In the genomic region with DNA sequence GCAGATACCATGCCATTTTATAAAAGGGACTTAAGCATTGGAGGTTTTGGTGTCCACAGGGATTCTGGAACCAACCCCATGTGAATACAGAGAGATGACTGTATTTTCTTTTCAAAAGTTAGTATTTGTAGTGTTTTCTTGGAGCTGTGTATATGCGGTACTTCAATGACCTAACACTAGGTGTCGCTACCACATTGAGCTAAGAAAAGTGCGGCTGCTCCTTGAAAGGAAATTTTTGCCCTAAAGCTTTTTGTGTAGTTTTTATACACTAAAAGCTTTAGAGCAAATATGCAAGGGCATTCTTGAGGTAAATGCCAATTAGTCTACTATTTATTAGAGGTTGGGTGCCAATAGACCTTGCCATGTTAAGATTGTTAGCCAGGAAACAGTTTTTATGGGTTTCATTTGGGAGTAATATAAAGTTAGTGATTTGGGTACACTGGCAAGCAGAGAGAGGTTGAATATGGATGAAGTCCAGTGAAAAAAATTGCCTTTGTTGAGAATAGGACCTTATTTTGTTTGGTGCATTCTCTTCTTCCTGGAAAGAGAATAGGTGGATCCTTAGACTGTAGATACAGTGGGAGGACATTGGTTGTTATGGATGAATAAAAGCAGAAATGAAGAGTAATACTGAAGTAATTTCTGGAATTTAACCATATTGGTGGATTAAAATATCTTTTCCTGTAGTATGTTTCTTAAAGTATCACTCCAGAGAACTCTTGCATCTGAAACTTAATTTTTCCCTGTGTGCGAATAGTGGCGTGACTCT, we compare ENCODE assay signal across 8 cellular contexts. TPM values are rescaled to one million over a fixed set of nuclear protein-coding genes. Genes with fewer than 3 reads are reported as not detected.
DNase-seq lines count a peak whose midpoint lies in the region; ATAC-seq and TF ChIP-seq lines count a peak whose summit lies in the region.

No MANE protein-coding gene starts in this region.

- peak; percentile 44 for DNase-seq in A172 (ENCODE audit: low spot score)
- DNase-seq in NCI-H1105 (lab: John Stamatoyannopoulos, UW), result peak; percentile 19
- no peak for DNase-seq in chondrocyte (ENCODE audit: low spot score)
- no peak for DNase-seq in left lobe of liver (ENCODE audit: low spot score)
- DNase-seq in stimulated activated effector memory CD8-positive, alpha-beta T cell treated with anti-CD3 and anti-CD28 coated beads, Interleukin-12 subunit alpha, Interleukin-12 subunit beta, amount 100 ng/mL, for 72 hours (ENCODE audit: low spot score in 2 of 2), result peak; percentile 18 to 55
- no peak for DNase-seq in GOT3 (lab: John Stamatoyannopoulos, UW)

- H3K27me3 Mint-ChIP-seq in chondrocyte (ENCODE audit: low read depth), result no peaks in the 10 kb centered on the region

- ATAC-seq in SK-N-SH treated with all-trans-retinoic acid at 6 μM for 48 hours (peak; percentile 94), left lobe of liver (peak; percentile 87)
- no peak for ATAC-seq in stimulated activated effector memory CD8-positive, alpha-beta T cell treated with anti-CD3 and anti-CD28 coated beads, Interleukin-12 subunit alpha, Interleukin-12 subunit beta, amount 100 ng/mL, for 72 hours

- peak overlapping the region; percentile 8 for H3K27ac Mint-ChIP-seq in chondrocyte (ENCODE audit: unreplicated experiment)
- no peak overlapping the region for H3K27ac Mint-ChIP-seq in stimulated activated effector memory CD8-positive, alpha-beta T cell treated with anti-CD3 and anti-CD28 coated beads, Interleukin-12 subunit alpha, Interleukin-12 subunit beta, amount 100 ng/mL, for 72 hours

- H3K4me1 Mint-ChIP-seq in chondrocyte (ENCODE audit: low read depth), result peaks cover 12% of the 10 kb centered on the region
- peaks cover 5% of the 10 kb centered on the region for H3K4me1 Mint-ChIP-seq in stimulated activated effector memory CD8-positive, alpha-beta T cell treated with anti-CD3 and anti-CD28 coated beads, Interleukin-12 subunit alpha, Interleukin-12 subunit beta, amount 100 ng/mL, for 72 hours

- TF ChIP-seq CTCF in GM12801 (IDR thresholded peaks at IDR 0.05; ENCODE audit: extremely low read depth, insufficient read length), result peak; percentile 31
- peak; percentile 97 for TF ChIP-seq CTCF in chondrocyte (IDR thresholded peaks at IDR 0.05)

- no peaks in the 10 kb centered on the region for H3K36me3 Mint-ChIP-seq in chondrocyte (ENCODE audit: low read depth)
- no peaks in the 10 kb centered on the region for H3K36me3 Mint-ChIP-seq in stimulated activated effector memory CD8-positive, alpha-beta T cell treated with anti-CD3 and anti-CD28 coated beads, Interleukin-12 subunit alpha, Interleukin-12 subunit beta, amount 100 ng/mL, for 72 hours

- no peaks in the 10 kb centered on the region for H3K9me3 Mint-ChIP-seq in chondrocyte (ENCODE audit: low read depth)
- H3K9me3 Mint-ChIP-seq in stimulated activated effector memory CD8-positive, alpha-beta T cell treated with anti-CD3 and anti-CD28 coated beads, Interleukin-12 subunit alpha, Interleukin-12 subunit beta, amount 100 ng/mL, for 72 hours, result no peaks in the 10 kb centered on the region

- no peak overlapping the region for H3K4me3 Mint-ChIP-seq in chondrocyte (ENCODE audit: unreplicated experiment)
- H3K4me3 Mint-ChIP-seq in stimulated activated effector memory CD8-positive, alpha-beta T cell treated with anti-CD3 and anti-CD28 coated beads, Interleukin-12 subunit alpha, Interleukin-12 subunit beta, amount 100 ng/mL, for 72 hours, result no peak overlapping the region

TF ChIP-seq in SK-N-SH treated with all-trans-retinoic acid at 6 μM for 48 hours, 23 proteins besides CTCF, POLR2A, EP300 and RAD21:
- TF ChIP-seq PPARA (CRISPR knock-in tag; IDR thresholded peaks at IDR 0.05; ENCODE audit: borderline replicate concordance), result no peak
- no peak for TF ChIP-seq ZNF8 (CRISPR knock-in tag; IDR thresholded peaks at IDR 0.05)
- no peak for TF ChIP-seq BACH2 (CRISPR knock-in tag; IDR thresholded peaks at IDR 0.05; ENCODE audit: borderline replicate concordance)
- no peak for TF ChIP-seq ESRRG (CRISPR knock-in tag; IDR thresholded peaks at IDR 0.05)
- no peak for TF ChIP-seq GLIS3 (CRISPR knock-in tag; IDR thresholded peaks at IDR 0.05)
- TF ChIP-seq ZNF70 (CRISPR knock-in tag; IDR thresholded peaks at IDR 0.05), result no peak
- TF ChIP-seq, protein P1, sequence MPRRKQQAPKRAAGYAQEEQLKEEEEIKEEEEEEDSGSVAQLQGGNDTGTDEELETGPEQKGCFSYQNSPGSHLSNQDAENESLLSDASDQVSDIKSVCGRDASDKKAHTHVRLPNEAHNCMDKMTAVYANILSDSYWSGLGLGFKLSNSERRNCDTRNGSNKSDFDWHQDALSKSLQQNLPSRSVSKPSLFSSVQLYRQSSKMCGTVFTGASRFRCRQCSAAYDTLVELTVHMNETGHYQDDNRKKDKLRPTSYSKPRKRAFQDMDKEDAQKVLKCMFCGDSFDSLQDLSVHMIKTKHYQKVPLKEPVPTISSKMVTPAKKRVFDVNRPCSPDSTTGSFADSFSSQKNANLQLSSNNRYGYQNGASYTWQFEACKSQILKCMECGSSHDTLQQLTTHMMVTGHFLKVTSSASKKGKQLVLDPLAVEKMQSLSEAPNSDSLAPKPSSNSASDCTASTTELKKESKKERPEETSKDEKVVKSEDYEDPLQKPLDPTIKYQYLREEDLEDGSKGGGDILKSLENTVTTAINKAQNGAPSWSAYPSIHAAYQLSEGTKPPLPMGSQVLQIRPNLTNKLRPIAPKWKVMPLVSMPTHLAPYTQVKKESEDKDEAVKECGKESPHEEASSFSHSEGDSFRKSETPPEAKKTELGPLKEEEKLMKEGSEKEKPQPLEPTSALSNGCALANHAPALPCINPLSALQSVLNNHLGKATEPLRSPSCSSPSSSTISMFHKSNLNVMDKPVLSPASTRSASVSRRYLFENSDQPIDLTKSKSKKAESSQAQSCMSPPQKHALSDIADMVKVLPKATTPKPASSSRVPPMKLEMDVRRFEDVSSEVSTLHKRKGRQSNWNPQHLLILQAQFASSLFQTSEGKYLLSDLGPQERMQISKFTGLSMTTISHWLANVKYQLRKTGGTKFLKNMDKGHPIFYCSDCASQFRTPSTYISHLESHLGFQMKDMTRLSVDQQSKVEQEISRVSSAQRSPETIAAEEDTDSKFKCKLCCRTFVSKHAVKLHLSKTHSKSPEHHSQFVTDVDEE (CRISPR knock-in tag; IDR thresholded peaks at IDR 0.05), result no peak
- TF ChIP-seq, protein P2, sequence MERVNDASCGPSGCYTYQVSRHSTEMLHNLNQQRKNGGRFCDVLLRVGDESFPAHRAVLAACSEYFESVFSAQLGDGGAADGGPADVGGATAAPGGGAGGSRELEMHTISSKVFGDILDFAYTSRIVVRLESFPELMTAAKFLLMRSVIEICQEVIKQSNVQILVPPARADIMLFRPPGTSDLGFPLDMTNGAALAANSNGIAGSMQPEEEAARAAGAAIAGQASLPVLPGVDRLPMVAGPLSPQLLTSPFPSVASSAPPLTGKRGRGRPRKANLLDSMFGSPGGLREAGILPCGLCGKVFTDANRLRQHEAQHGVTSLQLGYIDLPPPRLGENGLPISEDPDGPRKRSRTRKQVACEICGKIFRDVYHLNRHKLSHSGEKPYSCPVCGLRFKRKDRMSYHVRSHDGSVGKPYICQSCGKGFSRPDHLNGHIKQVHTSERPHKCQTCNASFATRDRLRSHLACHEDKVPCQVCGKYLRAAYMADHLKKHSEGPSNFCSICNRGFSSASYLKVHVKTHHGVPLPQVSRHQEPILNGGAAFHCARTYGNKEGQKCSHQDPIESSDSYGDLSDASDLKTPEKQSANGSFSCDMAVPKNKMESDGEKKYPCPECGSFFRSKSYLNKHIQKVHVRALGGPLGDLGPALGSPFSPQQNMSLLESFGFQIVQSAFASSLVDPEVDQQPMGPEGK (CRISPR knock-in tag; IDR thresholded peaks at IDR 0.05; ENCODE audit: borderline replicate concordance), result no peak
- TF ChIP-seq TOX (CRISPR knock-in tag; IDR thresholded peaks at IDR 0.05; ENCODE audit: borderline replicate concordance), result no peak
- TF ChIP-seq, protein P3, sequence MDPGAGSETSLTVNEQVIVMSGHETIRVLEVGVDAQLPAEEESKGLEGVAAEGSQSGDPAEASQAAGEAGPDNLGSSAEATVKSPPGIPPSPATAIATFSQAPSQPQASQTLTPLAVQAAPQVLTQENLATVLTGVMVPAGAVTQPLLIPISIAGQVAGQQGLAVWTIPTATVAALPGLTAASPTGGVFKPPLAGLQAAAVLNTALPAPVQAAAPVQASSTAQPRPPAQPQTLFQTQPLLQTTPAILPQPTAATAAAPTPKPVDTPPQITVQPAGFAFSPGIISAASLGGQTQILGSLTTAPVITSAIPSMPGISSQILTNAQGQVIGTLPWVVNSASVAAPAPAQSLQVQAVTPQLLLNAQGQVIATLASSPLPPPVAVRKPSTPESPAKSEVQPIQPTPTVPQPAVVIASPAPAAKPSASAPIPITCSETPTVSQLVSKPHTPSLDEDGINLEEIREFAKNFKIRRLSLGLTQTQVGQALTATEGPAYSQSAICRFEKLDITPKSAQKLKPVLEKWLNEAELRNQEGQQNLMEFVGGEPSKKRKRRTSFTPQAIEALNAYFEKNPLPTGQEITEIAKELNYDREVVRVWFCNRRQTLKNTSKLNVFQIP (CRISPR knock-in tag; IDR thresholded peaks at IDR 0.05; ENCODE audit: borderline replicate concordance, low read depth), result no peak
- TF ChIP-seq OSR1 (CRISPR knock-in tag; IDR thresholded peaks at IDR 0.05), result no peak
- no peak for TF ChIP-seq ZFP30 (CRISPR knock-in tag; IDR thresholded peaks at IDR 0.05)
- TF ChIP-seq ZFP3 (CRISPR knock-in tag; IDR thresholded peaks at IDR 0.05), result no peak
- TF ChIP-seq ZC3H10 (CRISPR knock-in tag; IDR thresholded peaks at IDR 0.05), result no peak
- no peak for TF ChIP-seq RARB (CRISPR knock-in tag; IDR thresholded peaks at IDR 0.05)

RNA-seq across cellular contexts. Expression of a gene that starts 43.3 kb away (rescaled TPM):
- total RNA-seq in A172 (2014; rRNA removed; shearing (Covaris generic)), result 31.0 and 91.2 TPM in 2 replicates
- 22.6 to 31.1 TPM (median 26.4 TPM) in 3 replicates for total RNA-seq in chondrocyte
- total RNA-seq in left lobe of liver, result 20.9 TPM

Comparison
In these comparisons a context has a peak if more than half of its experiments do, and no peak if none do; other contexts are left out.
1. DNase-seq: peak in A172 (single experiment), NCI-H1105 (single experiment) and stimulated activated effector memory CD8-positive, alpha-beta T cell treated with anti-CD3 and anti-CD28 coated beads, Interleukin-12 subunit alpha, Interleukin-12 subunit beta, amount 100 ng/mL, for 72 hours (2 of 2); none in chondrocyte (single experiment), left lobe of liver (single experiment) and GOT3 (single experiment).